In genomic region chr16:8621572-8622314, GRCh38 we compare ENCODE assay signal across 8 cellular contexts.
A peak's percentile ranks its signal among the peaks of the same experiment; 100 is the strongest.
DNase-seq lines count a peak whose midpoint lies in the region; ATAC-seq lines count a peak whose summit lies in the region.

TSS of gene METTL22 (plus strand) at chr16:8621698. CDS start at chr16:8625666, 3,968 bp downstream.

- peaks cover 48% of the 10 kb centered on the region for H4K20me1 ChIP-seq in BLaER1

- peak within 1 kb of the TSS; percentile 99 for H3K9ac ChIP-seq in BLaER1

- peak within 1 kb of the TSS; percentile 98 for H3K27ac ChIP-seq in BLaER1

- H3K4me1 ChIP-seq in BLaER1, result peaks cover 89% of the 10 kb centered on the region

- ATAC-seq in GM19324 (IDR thresholded peaks at IDR 0.05; ENCODE audit: low FRiP score, unreplicated experiment) (peak; percentile 92), HG03457 (IDR thresholded peaks at IDR 0.05; ENCODE audit: unreplicated experiment) (peak; percentile 96)

- peak within 1 kb of the TSS; percentile 93 for H3K4me2 ChIP-seq in BLaER1

- H3K36me3 ChIP-seq in BLaER1, result peaks cover 33% of the 10 kb centered on the region

- no peaks in the 10 kb centered on the region for H3K9me3 ChIP-seq in BLaER1

- H3K4me3 ChIP-seq in BLaER1, result peak within 1 kb of the TSS; percentile 98

- peak; percentile 94 for DNase-seq in NCI-H69 (lab: John Stamatoyannopoulos, UW)
- peak; percentile 88 for DNase-seq in activated CD4-positive, alpha-beta T cell treated with anti-CD3 and anti-CD28 coated beads, Interleukin-2, amount 50 U/mL, for 1 hour
- DNase-seq in dedifferentiated amniotic fluid mesenchymal stem cell (ENCODE audit: extremely low spot score), result peak; percentile 70
- DNase-seq in left kidney (ENCODE audit: low read depth, low spot score), result peak; percentile 96
- DNase-seq in stimulated activated CD4-positive, alpha-beta T cell treated with anti-CD3 and anti-CD28 coated beads, Interleukin-1b, Interleukin-23, amount 100 ng/mL, for 48 hours, result peak; percentile 92

- H3K27me3 ChIP-seq in BLaER1, result no peaks in the 10 kb centered on the region

Comparison
In these comparisons a context has a peak if more than half of its experiments do, and no peak if none do; other contexts are left out.
1. Peak in every context shown above with its lines: DNase-seq, ATAC-seq, H3K4me3 ChIP-seq and H3K27ac ChIP-seq.